Comparison of ENCODE assay signal across 1 cellular context in the genomic region with DNA sequence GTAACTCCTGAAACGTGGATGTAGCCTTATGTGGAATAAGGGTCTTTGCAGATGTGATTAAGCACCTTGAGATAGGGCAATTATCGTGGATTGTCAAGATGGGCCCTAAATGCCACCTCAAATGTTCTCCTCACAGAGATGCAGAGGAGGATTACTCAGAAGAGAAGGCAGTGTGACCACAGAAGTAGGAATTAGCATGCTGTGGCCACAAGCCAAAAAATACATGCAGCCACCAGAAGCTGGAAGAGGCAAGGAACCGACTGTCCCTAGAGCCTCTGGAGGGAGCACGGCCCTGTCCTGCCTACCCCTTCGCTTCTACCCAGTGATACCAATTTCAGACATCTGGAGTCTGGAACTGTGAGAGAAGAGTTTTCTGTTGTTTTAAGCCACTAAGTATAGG.
TF ChIP-seq lines count a peak whose summit lies in the region.

No MANE protein-coding gene starts in this region.

TF ChIP-seq in K562, 482 proteins besides CTCF, POLR2A, EP300 and RAD21 (continued from another document):
- TF ChIP-seq TOE1 (IDR thresholded peaks at IDR 0.05; ENCODE audit: borderline replicate concordance) (no peak), TOE1 (CRISPR knock-in tag; IDR thresholded peaks at IDR 0.05; ENCODE audit: borderline replicate concordance, low read depth) (no peak), FOSL1 (tag; conservative IDR thresholded peaks at IDR 0.05) (0 out of 2 replicates have a peak, but pooled peaks have one; percentile 11)
TF ChIP-seq in K562: peak in this region for 2.
